Comparison of ENCODE assay signal across 16 cellular contexts in the genomic region with DNA sequence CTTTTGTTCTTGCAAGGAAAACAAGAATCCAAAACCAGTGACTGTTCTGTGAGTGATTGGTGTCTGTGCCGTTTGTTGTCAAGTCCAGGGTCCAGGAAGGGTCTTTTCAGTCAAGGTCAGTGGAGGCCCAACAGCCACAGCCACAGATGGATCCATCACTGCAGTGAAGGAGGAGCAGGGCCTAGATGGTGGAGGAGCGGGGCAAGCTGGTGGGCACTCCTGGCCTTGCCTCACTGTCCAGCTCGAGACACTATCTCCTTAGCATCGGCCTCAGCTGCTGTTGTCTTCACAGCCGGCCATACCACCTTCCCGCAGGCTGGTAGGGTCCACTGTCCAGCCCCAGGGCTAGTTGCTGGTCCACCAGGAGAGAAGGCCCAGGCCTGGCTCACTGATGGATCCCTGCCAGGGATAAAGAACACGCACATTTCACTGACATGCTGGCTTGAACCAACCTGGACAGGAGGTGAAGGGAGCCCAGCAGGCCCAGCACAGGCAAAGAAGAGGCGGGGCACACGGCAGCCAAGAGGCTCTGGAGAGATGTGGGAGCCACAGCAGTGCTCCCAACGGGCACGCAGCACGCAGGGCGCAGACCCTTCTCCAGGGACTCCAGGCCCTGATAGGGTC. TPM values are rescaled to one million over a fixed set of nuclear protein-coding genes. Genes with fewer than 3 reads are reported as not detected.
A peak's percentile ranks its signal among the peaks of the same experiment; 100 is the strongest.
DNase-seq lines count a peak whose midpoint lies in the region; ATAC-seq and TF ChIP-seq lines count a peak whose summit lies in the region.
"Had no signal": no experiment of that assay in that cellular context is flagged by ENCODE, and none has a peak within 500 bp of the region (broad histone marks: within the 10 kb centered on the region; RNA-seq: fewer than 3 reads in every experiment).

No MANE protein-coding gene starts in this region.

- no peak for TF ChIP-seq POLR2A in gastroesophageal sphincter (IDR thresholded peaks at IDR 0.05)

- no peaks in the 10 kb centered on the region for H3K27me3 Mint-ChIP-seq in stimulated activated naive CD8-positive, alpha-beta T cell treated with anti-CD3 and anti-CD28 coated beads, Interleukin-15, Interleukin-2, amounts not matched to agents 100 ng/mL and 50 ng/mL, for 24 hours
- H3K27me3 Mint-ChIP-seq in activated naive CD8-positive, alpha-beta T cell treated with anti-CD3 and anti-CD28 coated beads, Interleukin-2, amount 50 U/mL, for 24 hours = no peaks in the 10 kb centered on the region
- no peaks in the 10 kb centered on the region for H3K27me3 Mint-ChIP-seq in type B pancreatic cell
- H3K27me3 Mint-ChIP-seq: activated CD8-positive, alpha-beta T cell treated with anti-CD3 and anti-CD28 coated beads for 36 hours; activated T-helper 17 cell treated with anti-CD3 and anti-CD28 coated beads, Interleukin-2, amount 50 U/mL, for 72 hours had no signal

- WGBS in gastroesophageal sphincter (ENCODE audit: low coverage in 1 of 2), 2 donors = 67% methylated on average over 3 of the region's 13 CpGs; no CpG with 5 or more reads in 1 of the 2 donors

- peak overlapping the region in 3 of 4 donors; percentile 41 to 93 (median 91) for H3K27ac ChIP-seq in gastroesophageal sphincter
- no peak overlapping the region for H3K27ac ChIP-seq in colonic mucosa
- H3K27ac ChIP-seq: left lung, parathyroid adenoma, PC-9 had no signal

- no peak overlapping the region for H3K4me3 Mint-ChIP-seq in stimulated activated naive CD8-positive, alpha-beta T cell treated with anti-CD3 and anti-CD28 coated beads, Interleukin-15, Interleukin-2, amounts not matched to agents 100 ng/mL and 50 ng/mL, for 24 hours
- H3K4me3 Mint-ChIP-seq in activated naive CD8-positive, alpha-beta T cell treated with anti-CD3 and anti-CD28 coated beads, Interleukin-2, amount 50 U/mL, for 24 hours = no peak overlapping the region
- no peak overlapping the region for H3K4me3 Mint-ChIP-seq in type B pancreatic cell
- H3K4me3 Mint-ChIP-seq: activated CD8-positive, alpha-beta T cell treated with anti-CD3 and anti-CD28 coated beads for 36 hours; activated T-helper 17 cell treated with anti-CD3 and anti-CD28 coated beads, Interleukin-2, amount 50 U/mL, for 72 hours had no signal

- no peak overlapping the region for H3K9ac ChIP-seq in colonic mucosa (ENCODE audit: low read depth in 2 of 2, low read length in 2 of 2)
- H3K9ac ChIP-seq: parathyroid adenoma had no signal

- DNase-seq in stimulated activated naive CD8-positive, alpha-beta T cell treated with anti-CD3 and anti-CD28 coated beads, Interleukin-15, Interleukin-2, amounts not matched to agents 100 U/mL and 50 U/mL, for 24 hours = no peak
- no peak for DNase-seq in activated naive CD8-positive, alpha-beta T cell treated with anti-CD3 and anti-CD28 coated beads, Interleukin-2, amount 50 U/mL, for 24 hours
- DNase-seq in type B pancreatic cell (ENCODE audit: extremely low spot score, unreplicated experiment) = no peak
- DNase-seq in 8988T = no peak
- no peak for DNase-seq in colonic mucosa
- no peak for DNase-seq in Right ventricle myocardium inferior (ENCODE audit: missing footprints)
- DNase-seq: activated CD8-positive, alpha-beta T cell treated with anti-CD3 and anti-CD28 coated beads for 36 hours; left lung; NCI-H1417 treated with DMSO at 0.1 percent for 48 hours; NCI-H2227 treated with DMSO at 0.1 percent for 48 hours; PC-9; stimulated activated CD4-positive, alpha-beta T cell treated with anti-CD3 and anti-CD28 coated beads, Interleukin-4, amount 100 ng/mL, for 1 hour had no signal

- H3K4me3 ChIP-seq in gastroesophageal sphincter (no peak overlapping the region), colonic mucosa (no peak overlapping the region)
- H3K4me3 ChIP-seq: left lung, PC-9 had no signal

- H3K4me1 ChIP-seq in gastroesophageal sphincter (peaks cover 2 to 57% (median 27%) of the 10 kb centered on the region in 3 donors), colonic mucosa (no peaks in the 10 kb centered on the region)

- no peak for ATAC-seq in stimulated activated naive CD8-positive, alpha-beta T cell treated with anti-CD3 and anti-CD28 coated beads, Interleukin-15, Interleukin-2, amounts not matched to agents 100 U/mL and 50 U/mL, for 24 hours
- no peak for ATAC-seq in activated naive CD8-positive, alpha-beta T cell treated with anti-CD3 and anti-CD28 coated beads, Interleukin-2, amount 50 U/mL, for 24 hours
- ATAC-seq in gastroesophageal sphincter (no peak), Right ventricle myocardium inferior (no peak)
- ATAC-seq: activated CD8-positive, alpha-beta T cell treated with anti-CD3 and anti-CD28 coated beads for 36 hours; activated T-helper 17 cell treated with anti-CD3 and anti-CD28 coated beads, Interleukin-2, amount 50 U/mL, for 72 hours; left lung had no signal

- no peak for TF ChIP-seq CTCF in gastroesophageal sphincter (IDR thresholded peaks at IDR 0.05)
- TF ChIP-seq CTCF in type B pancreatic cell (conservative IDR thresholded peaks at IDR 0.05) = no peak
- no peak for TF ChIP-seq CTCF in colonic mucosa (IDR thresholded peaks at IDR 0.05)

- TF ChIP-seq EP300 in gastroesophageal sphincter (IDR thresholded peaks at IDR 0.05) = no peak

- H3K27ac Mint-ChIP-seq in stimulated activated naive CD8-positive, alpha-beta T cell treated with anti-CD3 and anti-CD28 coated beads, Interleukin-15, Interleukin-2, amounts not matched to agents 100 ng/mL and 50 ng/mL, for 24 hours = peak overlapping the region; percentile 53
- peak overlapping the region; percentile 1 for H3K27ac Mint-ChIP-seq in activated naive CD8-positive, alpha-beta T cell treated with anti-CD3 and anti-CD28 coated beads, Interleukin-2, amount 50 U/mL, for 24 hours
- H3K27ac Mint-ChIP-seq in type B pancreatic cell = peak overlapping the region; percentile 2
- H3K27ac Mint-ChIP-seq: activated CD8-positive, alpha-beta T cell treated with anti-CD3 and anti-CD28 coated beads for 36 hours had no signal

- H3K27me3 ChIP-seq in gastroesophageal sphincter (no peaks in the 10 kb centered on the region), colonic mucosa (no peaks in the 10 kb centered on the region)
- H3K27me3 ChIP-seq: left lung had no signal

- peaks cover 42% of the 10 kb centered on the region for H3K36me3 Mint-ChIP-seq in stimulated activated naive CD8-positive, alpha-beta T cell treated with anti-CD3 and anti-CD28 coated beads, Interleukin-15, Interleukin-2, amounts not matched to agents 100 ng/mL and 50 ng/mL, for 24 hours (ENCODE audit: low read depth)
- H3K36me3 Mint-ChIP-seq in activated naive CD8-positive, alpha-beta T cell treated with anti-CD3 and anti-CD28 coated beads, Interleukin-2, amount 50 U/mL, for 24 hours (ENCODE audit: low read depth) = peaks cover 28% of the 10 kb centered on the region
- H3K36me3 Mint-ChIP-seq in type B pancreatic cell = peaks cover 5% of the 10 kb centered on the region

- H3K9me3 Mint-ChIP-seq in stimulated activated naive CD8-positive, alpha-beta T cell treated with anti-CD3 and anti-CD28 coated beads, Interleukin-15, Interleukin-2, amounts not matched to agents 100 ng/mL and 50 ng/mL, for 24 hours = no peaks in the 10 kb centered on the region
- no peaks in the 10 kb centered on the region for H3K9me3 Mint-ChIP-seq in activated naive CD8-positive, alpha-beta T cell treated with anti-CD3 and anti-CD28 coated beads, Interleukin-2, amount 50 U/mL, for 24 hours
- no peaks in the 10 kb centered on the region for H3K9me3 Mint-ChIP-seq in type B pancreatic cell
- H3K9me3 Mint-ChIP-seq: activated CD8-positive, alpha-beta T cell treated with anti-CD3 and anti-CD28 coated beads for 36 hours; activated T-helper 17 cell treated with anti-CD3 and anti-CD28 coated beads, Interleukin-2, amount 50 U/mL, for 72 hours had no signal

- intact Hi-C loops in colonic mucosa (cut with DNase I) = no loop called here
- intact Hi-C loops in Right ventricle myocardium inferior (cut with DNase I) = no loop called here

- H3K36me3 ChIP-seq in gastroesophageal sphincter = peaks cover 0 to 88% of the 10 kb centered on the region in 2 donors
- peaks cover 45% of the 10 kb centered on the region for H3K36me3 ChIP-seq in colonic mucosa

- H3K9me3 ChIP-seq in gastroesophageal sphincter (no peaks in the 10 kb centered on the region), colonic mucosa (no peaks in the 10 kb centered on the region)
- H3K9me3 ChIP-seq: left lung had no signal

- H3K4me1 Mint-ChIP-seq in stimulated activated naive CD8-positive, alpha-beta T cell treated with anti-CD3 and anti-CD28 coated beads, Interleukin-15, Interleukin-2, amounts not matched to agents 100 ng/mL and 50 ng/mL, for 24 hours (ENCODE audit: low read depth) = peaks cover 12% of the 10 kb centered on the region
- peaks cover 15% of the 10 kb centered on the region for H3K4me1 Mint-ChIP-seq in activated naive CD8-positive, alpha-beta T cell treated with anti-CD3 and anti-CD28 coated beads, Interleukin-2, amount 50 U/mL, for 24 hours
- H3K4me1 Mint-ChIP-seq in type B pancreatic cell (ENCODE audit: unreplicated experiment) = no peaks in the 10 kb centered on the region
- H3K4me1 Mint-ChIP-seq: activated T-helper 17 cell treated with anti-CD3 and anti-CD28 coated beads, Interleukin-2, amount 50 U/mL, for 72 hours had no signal

RNA-seq across cellular contexts. Expression of a gene that starts 15.2 kb away (rescaled TPM):
- total RNA-seq in gastroesophageal sphincter (10 to 100 TPM; 17.7 to 27.0 (median 23.4) TPM), type B pancreatic cell (ENCODE audit: low replicate concordance) (40.1 and 46.6 TPM in 2 replicates), colonic mucosa (10 to 100 TPM in 1 of 2 donors, 1 to 10 TPM in 1; 9.2 to 20.0 TPM), Right ventricle myocardium inferior (20.1 TPM)

RNA-seq across cellular contexts. Expression of a gene that starts 31.8 kb away (rescaled TPM):
- total RNA-seq in gastroesophageal sphincter (10 to 100 TPM in 1 of 4 donors, 1 to 10 TPM in 3; 3.0 to 22.2 (median 5.8) TPM), type B pancreatic cell (ENCODE audit: low replicate concordance) (0.12 and 1.8 TPM in 2 replicates), colonic mucosa (1 to 10 TPM in 1 of 2 donors, under 1 TPM in 1; 0.44 to 1.4 TPM), Right ventricle myocardium inferior (265 TPM)
- total RNA-seq: activated CD8-positive, alpha-beta T cell treated with anti-CD3 and anti-CD28 coated beads for 36 hours; activated T-helper 17 cell treated with anti-CD3 and anti-CD28 coated beads, Interleukin-2, amount 50 U/mL, for 72 hours had no signal

Comparison
In these comparisons a context has a peak if more than half of its experiments do, and no peak if none do; other contexts are left out.
1. H3K27ac Mint-ChIP-seq: peak in every context shown above with its lines; median percentile 53 in stimulated activated naive CD8-positive, alpha-beta T cell treated with anti-CD3 and anti-CD28 coated beads, Interleukin-15, Interleukin-2, amounts not matched to agents 100 ng/mL and 50 ng/mL, for 24 hours; 2 in type B pancreatic cell; 1 in activated naive CD8-positive, alpha-beta T cell treated with anti-CD3 and anti-CD28 coated beads, Interleukin-2, amount 50 U/mL, for 24 hours.
2. RNA of a gene that starts 31.8 kb away (total RNA-seq): 265 TPM in Right ventricle myocardium inferior (single experiment); 3.0 to 22.2 TPM in gastroesophageal sphincter, 0.12 to 1.8 TPM in type B pancreatic cell and 0.44 to 1.4 TPM in colonic mucosa; every median in the first group is over 10 times any median in the second.